3 cellular contexts compared by ENCODE assay signal in genomic region chr5:81336528-81336927, GRCh38.
TF ChIP-seq lines count a peak whose summit lies in the region.

No MANE protein-coding gene starts in this region.

TF ChIP-seq in GM23338, 12 proteins besides CTCF, POLR2A, EP300 and RAD21 (continues in another document):
- no peak for TF ChIP-seq CREB1 (CRISPR knock-in tag; IDR thresholded peaks at IDR 0.05; ENCODE audit: low read depth)
- no peak for TF ChIP-seq JUNB (IDR thresholded peaks at IDR 0.05; ENCODE audit: unreplicated experiment)
- no peak for TF ChIP-seq STAT1 (IDR thresholded peaks at IDR 0.05; ENCODE audit: unreplicated experiment)
- TF ChIP-seq, protein P1, sequence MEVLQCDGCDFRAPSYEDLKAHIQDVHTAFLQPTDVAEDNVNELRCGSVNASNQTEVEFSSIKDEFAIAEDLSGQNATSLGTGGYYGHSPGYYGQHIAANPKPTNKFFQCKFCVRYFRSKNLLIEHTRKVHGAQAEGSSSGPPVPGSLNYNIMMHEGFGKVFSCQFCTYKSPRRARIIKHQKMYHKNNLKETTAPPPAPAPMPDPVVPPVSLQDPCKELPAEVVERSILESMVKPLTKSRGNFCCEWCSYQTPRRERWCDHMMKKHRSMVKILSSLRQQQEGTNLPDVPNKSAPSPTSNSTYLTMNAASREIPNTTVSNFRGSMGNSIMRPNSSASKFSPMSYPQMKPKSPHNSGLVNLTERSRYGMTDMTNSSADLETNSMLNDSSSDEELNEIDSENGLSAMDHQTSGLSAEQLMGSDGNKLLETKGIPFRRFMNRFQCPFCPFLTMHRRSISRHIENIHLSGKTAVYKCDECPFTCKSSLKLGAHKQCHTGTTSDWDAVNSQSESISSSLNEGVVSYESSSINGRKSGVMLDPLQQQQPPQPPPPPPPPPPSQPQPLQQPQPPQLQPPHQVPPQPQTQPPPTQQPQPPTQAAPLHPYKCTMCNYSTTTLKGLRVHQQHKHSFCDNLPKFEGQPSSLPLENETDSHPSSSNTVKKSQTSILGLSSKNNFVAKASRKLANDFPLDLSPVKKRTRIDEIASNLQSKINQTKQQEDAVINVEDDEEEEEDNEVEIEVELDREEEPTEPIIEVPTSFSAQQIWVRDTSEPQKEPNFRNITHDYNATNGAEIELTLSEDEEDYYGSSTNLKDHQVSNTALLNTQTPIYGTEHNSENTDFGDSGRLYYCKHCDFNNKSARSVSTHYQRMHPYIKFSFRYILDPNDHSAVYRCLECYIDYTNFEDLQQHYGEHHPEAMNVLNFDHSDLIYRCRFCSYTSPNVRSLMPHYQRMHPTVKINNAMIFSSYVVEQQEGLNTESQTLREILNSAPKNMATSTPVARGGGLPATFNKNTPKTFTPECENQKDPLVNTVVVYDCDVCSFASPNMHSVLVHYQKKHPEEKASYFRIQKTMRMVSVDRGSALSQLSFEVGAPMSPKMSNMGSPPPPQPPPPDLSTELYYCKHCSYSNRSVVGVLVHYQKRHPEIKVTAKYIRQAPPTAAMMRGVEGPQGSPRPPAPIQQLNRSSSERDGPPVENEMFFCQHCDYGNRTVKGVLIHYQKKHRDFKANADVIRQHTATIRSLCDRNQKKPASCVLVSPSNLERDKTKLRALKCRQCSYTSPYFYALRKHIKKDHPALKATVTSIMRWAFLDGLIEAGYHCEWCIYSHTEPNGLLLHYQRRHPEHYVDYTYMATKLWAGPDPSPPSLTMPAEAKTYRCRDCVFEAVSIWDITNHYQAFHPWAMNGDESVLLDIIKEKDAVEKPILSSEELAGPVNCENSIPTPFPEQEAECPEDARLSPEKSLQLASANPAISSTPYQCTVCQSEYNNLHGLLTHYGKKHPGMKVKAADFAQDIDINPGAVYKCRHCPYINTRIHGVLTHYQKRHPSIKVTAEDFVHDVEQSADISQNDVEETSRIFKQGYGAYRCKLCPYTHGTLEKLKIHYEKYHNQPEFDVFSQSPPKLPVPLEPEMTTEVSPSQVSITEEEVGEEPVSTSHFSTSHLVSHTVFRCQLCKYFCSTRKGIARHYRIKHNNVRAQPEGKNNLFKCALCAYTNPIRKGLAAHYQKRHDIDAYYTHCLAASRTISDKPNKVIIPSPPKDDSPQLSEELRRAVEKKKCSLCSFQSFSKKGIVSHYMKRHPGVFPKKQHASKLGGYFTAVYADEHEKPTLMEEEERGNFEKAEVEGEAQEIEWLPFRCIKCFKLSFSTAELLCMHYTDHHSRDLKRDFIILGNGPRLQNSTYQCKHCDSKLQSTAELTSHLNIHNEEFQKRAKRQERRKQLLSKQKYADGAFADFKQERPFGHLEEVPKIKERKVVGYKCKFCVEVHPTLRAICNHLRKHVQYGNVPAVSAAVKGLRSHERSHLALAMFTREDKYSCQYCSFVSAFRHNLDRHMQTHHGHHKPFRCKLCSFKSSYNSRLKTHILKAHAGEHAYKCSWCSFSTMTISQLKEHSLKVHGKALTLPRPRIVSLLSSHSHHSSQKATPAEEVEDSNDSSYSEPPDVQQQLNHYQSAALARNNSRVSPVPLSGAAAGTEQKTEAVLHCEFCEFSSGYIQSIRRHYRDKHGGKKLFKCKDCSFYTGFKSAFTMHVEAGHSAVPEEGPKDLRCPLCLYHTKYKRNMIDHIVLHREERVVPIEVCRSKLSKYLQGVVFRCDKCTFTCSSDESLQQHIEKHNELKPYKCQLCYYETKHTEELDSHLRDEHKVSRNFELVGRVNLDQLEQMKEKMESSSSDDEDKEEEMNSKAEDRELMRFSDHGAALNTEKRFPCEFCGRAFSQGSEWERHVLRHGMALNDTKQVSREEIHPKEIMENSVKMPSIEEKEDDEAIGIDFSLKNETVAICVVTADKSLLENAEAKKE (CRISPR knock-in tag; IDR thresholded peaks at IDR 0.05): no peak

TF ChIP-seq in K562, 482 proteins besides CTCF, POLR2A, EP300 and RAD21:
- TF ChIP-seq E2F1 (CRISPR knock-in tag; IDR thresholded peaks at IDR 0.05) (no peak), RFX1 (IDR thresholded peaks at IDR 0.05) (peak; percentile 34; the same call in 1 of the 2 replicates)

TF ChIP-seq in HepG2, 621 proteins besides CTCF, POLR2A, EP300 and RAD21:
- TF ChIP-seq RFX3 (CRISPR knock-in tag; IDR thresholded peaks at IDR 0.05) (peak; percentile 58; the same call in 1 of the 2 replicates), RFX1 (IDR thresholded peaks at IDR 0.05) (peak; percentile 54), ZNF704 (CRISPR knock-in tag; IDR thresholded peaks at IDR 0.05; ENCODE audit: borderline replicate concordance) (no peak)
